In the genomic region with DNA sequence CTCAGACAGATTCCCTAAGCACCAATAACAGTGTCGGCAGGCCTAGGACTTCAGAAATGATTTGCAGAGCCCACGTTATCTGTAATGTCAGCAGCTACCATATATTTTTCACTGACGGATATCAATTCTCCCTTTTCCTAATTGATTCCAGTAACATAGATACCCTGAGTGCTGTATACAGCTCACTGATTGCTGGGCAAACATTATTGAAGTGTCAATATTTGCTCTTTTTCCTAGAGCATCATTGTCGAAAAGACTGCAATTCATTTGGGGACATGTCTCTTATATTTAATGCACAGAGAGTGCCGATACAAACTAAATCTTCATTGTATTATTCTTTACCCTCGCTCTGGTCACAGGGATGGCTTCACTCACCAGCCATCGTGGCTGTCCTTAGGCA, we compare ENCODE assay signal across 14 cellular contexts.
DNase-seq lines count a peak whose midpoint lies in the region; ATAC-seq and TF ChIP-seq lines count a peak whose summit lies in the region.
"Had no signal": no experiment of that assay in that cellular context is flagged by ENCODE, and none has a peak within 500 bp of the region (broad histone marks: within the 10 kb centered on the region; RNA-seq: fewer than 3 reads in every experiment).

No MANE protein-coding gene starts in this region.

- no peak overlapping the region for H3K27ac Mint-ChIP-seq in GM23338
- H3K27ac Mint-ChIP-seq: CD8-positive, alpha-beta T cell; H9; T-helper 2 cell treated with Interferon-gamma antibody and Interleukin-4, amounts not matched to agents 5 μg/mL and 100 μg/mL, for 36 hours had no signal

- WGBS in adrenal gland, 4 donors = 82 to 91% (median 84%) methylated on average over 7 of the region's 7 CpGs

- no peak overlapping the region for H3K4me3 Mint-ChIP-seq in GM23338
- H3K4me3 Mint-ChIP-seq: CD8-positive, alpha-beta T cell; H9; T-helper 2 cell treated with Interferon-gamma antibody and Interleukin-4, amounts not matched to agents 5 μg/mL and 100 μg/mL, for 36 hours had no signal

- peaks cover 39% of the 10 kb centered on the region for H3K4me1 Mint-ChIP-seq in GM23338

- H3F3A ChIP-seq in GM23338 (replicated peaks; ENCODE audit: low read depth) = no peaks in the 10 kb centered on the region

- intact Hi-C loops in left lung (cut with DNase I) = no loop called here
- intact Hi-C loops in adrenal gland (cut with DNase I) = no loop called here

- TF ChIP-seq POLR2A in adrenal gland (IDR thresholded peaks at IDR 0.05) = no peak

- H3K27me3 ChIP-seq in GM23338 (ENCODE audit: insufficient read depth) (no peaks in the 10 kb centered on the region), left lung (no peaks in the 10 kb centered on the region), adrenal gland (no peaks in the 10 kb centered on the region)
- H3K27me3 ChIP-seq: BLaER1 had no signal

- no peaks in the 10 kb centered on the region for H4K20me1 ChIP-seq in GM23338 (replicated peaks; ENCODE audit: insufficient read depth)
- H4K20me1 ChIP-seq: BLaER1 had no signal

- H3K79me2 ChIP-seq in GM23338 (replicated peaks; ENCODE audit: insufficient read depth) = no peaks in the 10 kb centered on the region

- H3K4me1 ChIP-seq in GM23338 (ENCODE audit: insufficient read depth) (peaks cover 27% of the 10 kb centered on the region), left lung (peaks cover 0 to 18% of the 10 kb centered on the region in 2 donors), adrenal gland (replicated peaks in 1 of 2) (no peaks in the 10 kb centered on the region)

- H3K9me3 Mint-ChIP-seq in GM23338 = no peaks in the 10 kb centered on the region
- H3K9me3 Mint-ChIP-seq: CD8-positive, alpha-beta T cell; H9; T-helper 2 cell treated with Interferon-gamma antibody and Interleukin-4, amounts not matched to agents 5 μg/mL and 100 μg/mL, for 36 hours had no signal

- H3K9me3 ChIP-seq in left lung = no peaks in the 10 kb centered on the region
- no peaks in the 10 kb centered on the region for H3K9me3 ChIP-seq in adrenal gland (replicated peaks in 1 of 3)
- H3K9me3 ChIP-seq: BLaER1 had no signal

- DNase-seq in COLO668 (lab: John Stamatoyannopoulos, UW; ENCODE audit: unreplicated experiment) (peak; percentile 25), GM23338 (ENCODE audit: low spot score) (no peak), NCI-H2029 treated with DMSO at 0.1 percent for 48 hours (lab: John Stamatoyannopoulos, UW) (peak; percentile 46), NCI-H774 (lab: John Stamatoyannopoulos, UW) (peak; percentile 31), left lung (no peak), adrenal gland (no peak), dedifferentiated amniotic fluid mesenchymal stem cell (ENCODE audit: extremely low spot score) (no peak)
- DNase-seq: CD8-positive, alpha-beta T cell; H9; NCI-H1694; NCI-H526 treated with DMSO at 0.1 percent for 48 hours had no signal

- H2AFZ ChIP-seq in GM23338 = peak overlapping the region; percentile 40; the same call in 1 of the 2 replicates

- ATAC-seq in GM23338 (no peak), left lung (no peak), HG03342 (IDR thresholded peaks at IDR 0.05; ENCODE audit: unreplicated experiment) (no peak)
- ATAC-seq: CD8-positive, alpha-beta T cell had no signal

- H3K27ac ChIP-seq in GM23338 (ENCODE audit: low read depth) (no peak overlapping the region), left lung (no peak overlapping the region), adrenal gland (no peak overlapping the region)
- H3K27ac ChIP-seq: BLaER1 had no signal

- no peaks in the 10 kb centered on the region for H3K36me3 Mint-ChIP-seq in GM23338 (ENCODE audit: low read depth)
- H3K36me3 Mint-ChIP-seq: CD8-positive, alpha-beta T cell had no signal

- no peak overlapping the region for H3K4me3 ChIP-seq in GM23338
- no peak overlapping the region for H3K4me3 ChIP-seq in left lung
- no peak overlapping the region for H3K4me3 ChIP-seq in adrenal gland
- H3K4me3 ChIP-seq: BLaER1 had no signal

- H3K27me3 Mint-ChIP-seq in GM23338 (ENCODE audit: insufficient read depth, low read depth, poor library complexity) = no peaks in the 10 kb centered on the region

- no peak overlapping the region for H3K4me2 ChIP-seq in GM23338
- H3K4me2 ChIP-seq: BLaER1 had no signal

- no peaks in the 10 kb centered on the region for H3K36me3 ChIP-seq in GM23338 (ENCODE audit: insufficient read depth)
- H3K36me3 ChIP-seq in left lung = no peaks in the 10 kb centered on the region
- no peaks in the 10 kb centered on the region for H3K36me3 ChIP-seq in adrenal gland (replicated peaks in 1 of 2)
- H3K36me3 ChIP-seq: BLaER1 had no signal

- TF ChIP-seq CTCF in GM23338 (conservative IDR thresholded peaks at IDR 0.05; ENCODE audit: low read depth in 2 of 2) (no peak), left lung (IDR thresholded peaks at IDR 0.05) (no peak), adrenal gland (IDR thresholded peaks at IDR 0.05) (no peak)

- H3K9me2 ChIP-seq in GM23338 (ENCODE audit: insufficient read depth) = peaks cover 13% of the 10 kb centered on the region

TF ChIP-seq in GM23338, 12 proteins besides CTCF, POLR2A, EP300 and RAD21 (continues in another document):
- TF ChIP-seq EZH2 (IDR thresholded peaks at IDR 0.05; ENCODE audit: low read depth, unreplicated experiment) (no peak), CREB1 (CRISPR knock-in tag; IDR thresholded peaks at IDR 0.05; ENCODE audit: low read depth) (no peak), EZH2phosphoT487 (IDR thresholded peaks at IDR 0.05; ENCODE audit: unreplicated experiment) (no peak), ZNF462 (CRISPR knock-in tag; IDR thresholded peaks at IDR 0.05) (no peak), NANOG (IDR thresholded peaks at IDR 0.05; ENCODE audit: borderline replicate concordance) (no peak), POLR2AphosphoS5 (IDR thresholded peaks at IDR 0.05; ENCODE audit: low read depth) (no peak), ZNF331 (CRISPR knock-in tag; IDR thresholded peaks at IDR 0.05; ENCODE audit: low read depth) (no peak), ETS1 (IDR thresholded peaks at IDR 0.05) (no peak)

Comparison
In these comparisons a context has a peak if more than half of its experiments do, and no peak if none do; other contexts are left out.
1. DNase-seq: peak in COLO668 (single experiment), NCI-H2029 treated with DMSO at 0.1 percent for 48 hours (single experiment) and NCI-H774 (single experiment); none in GM23338 (single experiment), left lung (0 of 2), adrenal gland (0 of 7) and dedifferentiated amniotic fluid mesenchymal stem cell (single experiment).